9 cellular contexts compared by ENCODE assay signal in the genomic region with DNA sequence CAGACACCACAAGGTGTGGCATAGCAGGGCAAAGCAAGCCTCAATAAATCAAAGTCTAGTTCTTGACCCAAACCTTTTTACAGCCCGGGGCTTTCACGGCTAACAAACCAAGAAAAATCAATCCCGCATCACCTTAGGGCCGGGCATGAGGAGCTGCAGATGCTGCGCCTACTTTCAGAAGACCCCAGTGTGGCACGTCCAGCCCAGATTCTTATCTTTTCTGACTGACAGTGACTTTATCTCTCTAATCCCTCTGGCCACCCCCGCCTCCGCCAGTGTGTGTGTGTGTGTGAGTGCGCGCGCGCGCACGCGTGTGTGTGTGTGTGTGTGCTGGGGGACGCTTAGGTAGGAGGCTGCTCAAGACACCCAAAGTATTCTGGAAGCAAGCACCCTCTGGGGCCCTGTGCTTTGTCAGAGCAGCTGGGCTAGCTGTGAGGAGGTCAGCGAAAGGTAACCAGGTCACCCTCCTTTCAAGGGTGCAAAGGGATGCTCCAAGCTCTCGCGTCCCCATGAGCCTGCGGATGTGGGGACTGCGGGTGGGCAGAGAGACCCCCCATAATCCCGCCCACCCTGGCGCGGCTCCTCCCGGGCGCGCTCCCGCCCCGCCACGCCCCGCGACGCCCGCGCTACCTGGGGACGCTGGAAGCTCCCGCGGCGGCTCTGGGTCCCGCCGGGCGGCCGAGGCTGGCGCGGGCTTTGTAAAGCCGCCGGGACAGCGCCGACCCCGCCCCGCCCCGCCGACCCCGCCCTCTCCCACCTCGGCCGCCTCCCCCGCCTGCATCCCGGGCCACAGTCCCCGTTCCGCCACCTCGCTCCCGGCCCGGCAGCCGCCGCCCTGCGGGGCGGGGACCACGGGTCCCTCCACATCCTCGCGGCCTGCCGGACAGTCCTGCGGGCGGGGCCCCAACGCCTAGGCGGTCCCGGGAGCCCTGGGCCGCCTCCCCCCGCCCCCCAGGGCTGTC. TPM values are rescaled to one million over a fixed set of nuclear protein-coding genes. Genes with fewer than 3 reads are reported as not detected.
A peak's percentile ranks its signal among the peaks of the same experiment; 100 is the strongest.
DNase-seq lines count a peak whose midpoint lies in the region; ATAC-seq and TF ChIP-seq lines count a peak whose summit lies in the region.
"Had no signal": no experiment of that assay in that cellular context is flagged by ENCODE, and none has a peak within 500 bp of the region (broad histone marks: within the 10 kb centered on the region; RNA-seq: fewer than 3 reads in every experiment).

No MANE protein-coding gene starts in this region.

- peak overlapping the region; percentile 87 for H3K4me2 ChIP-seq in neuronal stem cell (ENCODE audit: insufficient read depth, low read length, poor library complexity, severe bottlenecking)

- H3K27ac ChIP-seq in VCaP (peak overlapping the region; percentile 54), gastroesophageal sphincter (peak overlapping the region in 2 of 4 donors; percentile 15 to 68), neuronal stem cell (replicated peaks; ENCODE audit: low read length) (no peak overlapping the region)
- no peak overlapping the region for H3K27ac ChIP-seq in effector memory CD4-positive, alpha-beta T cell (ENCODE audit: insufficient read depth, low read length, poor library complexity, severe bottlenecking)

- WGBS in gastroesophageal sphincter (ENCODE audit: low coverage in 1 of 2), 2 donors: 39 to 52% methylated on average over 6 of the region's 78 CpGs
- no CpG with 5 or more reads among the region's 78 CpGs for WGBS in neuronal stem cell (ENCODE audit: extremely low coverage in 2 of 2, insufficient read length in 2 of 2, insufficient replicate concordance in 1 of 2), 2 donors

- H2BK15ac ChIP-seq in neuronal stem cell (ENCODE audit: low read length): peak overlapping the region; percentile 17

- no peak for TF ChIP-seq POLR2A in gastroesophageal sphincter (IDR thresholded peaks at IDR 0.05)

- H2AFZ ChIP-seq in neuronal stem cell (ENCODE audit: low read length): peak overlapping the region; percentile 92

- no peak overlapping the region for H3K4ac ChIP-seq in neuronal stem cell (ENCODE audit: low read length)

- H4K8ac ChIP-seq in neuronal stem cell (ENCODE audit: low read depth, low read length): no peak overlapping the region

- H3K4me1 ChIP-seq in gastroesophageal sphincter (peaks cover 0 to 12% (median 3%) of the 10 kb centered on the region in 3 donors), neuronal stem cell (ENCODE audit: control insufficient read depth in 2 of 2, insufficient read depth in 1 of 2, low read depth in 1 of 2, low read length in 2 of 2) (peaks cover 0 to 5% of the 10 kb centered on the region in 2 donors)
- H3K4me1 ChIP-seq in effector memory CD4-positive, alpha-beta T cell (ENCODE audit: control insufficient read depth, insufficient read depth, low read length, poor library complexity, severe bottlenecking): no peaks in the 10 kb centered on the region

- H3K14ac ChIP-seq in neuronal stem cell (ENCODE audit: low read length): peak overlapping the region; percentile 90

- TF ChIP-seq CTCF in VCaP (conservative IDR thresholded peaks at IDR 0.05) (no peak), gastroesophageal sphincter (IDR thresholded peaks at IDR 0.05) (no peak)

- no peak overlapping the region for H2BK5ac ChIP-seq in neuronal stem cell (ENCODE audit: low read length)

- no peak overlapping the region for H2BK12ac ChIP-seq in neuronal stem cell (ENCODE audit: low read length)

- H3K23ac ChIP-seq in neuronal stem cell (ENCODE audit: low read depth, low read length, poor library complexity): no peak overlapping the region

- H3K27me3 ChIP-seq in gastroesophageal sphincter (peaks cover 18% of the 10 kb centered on the region), neuronal stem cell (ENCODE audit: control insufficient read depth in 3 of 3, insufficient read depth in 3 of 3, low read depth in 1 of 3, low read length in 3 of 3) (peaks cover 0 to 48% (median 4%) of the 10 kb centered on the region in 3 experiments)
- H3K27me3 ChIP-seq in effector memory CD4-positive, alpha-beta T cell (replicated peaks; ENCODE audit: control insufficient read depth, insufficient read depth, low read length, poor library complexity, severe bottlenecking): no peaks in the 10 kb centered on the region

- peak overlapping the region; percentile 77 for H3K9ac ChIP-seq in neuronal stem cell (ENCODE audit: low read depth, low read length, poor library complexity)

- no peak overlapping the region for H4K91ac ChIP-seq in neuronal stem cell (ENCODE audit: low read depth, low read length, poor library complexity)

- no peaks in the 10 kb centered on the region for H3K79me1 ChIP-seq in neuronal stem cell (ENCODE audit: low read depth, low read length)

- peak overlapping the region; percentile 12 to 59 for H3K4me3 ChIP-seq in gastroesophageal sphincter
- H3K4me3 ChIP-seq in neuronal stem cell (ENCODE audit: low read length in 2 of 2): peak overlapping the region; percentile 51 to 90
- H3K4me3 ChIP-seq in effector memory CD4-positive, alpha-beta T cell (ENCODE audit: insufficient read depth, low read depth, low read length, poor library complexity, severe bottlenecking): no peak overlapping the region

- ATAC-seq in gastroesophageal sphincter (peak; percentile 39), HG03095 (IDR thresholded peaks at IDR 0.05; ENCODE audit: unreplicated experiment) (no peak)

- no peak for TF ChIP-seq EP300 in gastroesophageal sphincter (IDR thresholded peaks at IDR 0.05)

- no peaks in the 10 kb centered on the region for H3K9me3 ChIP-seq in gastroesophageal sphincter
- H3K9me3 ChIP-seq in neuronal stem cell (replicated peaks in 1 of 2; ENCODE audit: control insufficient read depth in 2 of 2, insufficient read depth in 1 of 2, low read depth in 1 of 2, low read length in 2 of 2): no peaks in the 10 kb centered on the region
- H3K9me3 ChIP-seq in effector memory CD4-positive, alpha-beta T cell (ENCODE audit: control insufficient read depth, low read length): no peaks in the 10 kb centered on the region

- H2BK120ac ChIP-seq in neuronal stem cell (ENCODE audit: low read depth, low read length): peak overlapping the region; percentile 47

- DNase-seq in activated T-cell treated with anti-CD3 and anti-CD28 coated beads for 48 hours (ENCODE audit: low read depth): peak; percentile 1
- DNase-seq in activated T-cell treated with anti-CD3 and anti-CD28 coated beads for 4 hours: no peak
- peak; percentile 56 for DNase-seq in neuronal stem cell (ENCODE audit: low spot score)
- no peak for DNase-seq in NOMO-1 treated with DMSO at 0.1 percent for 48 hours (lab: John Stamatoyannopoulos, UW; ENCODE audit: unreplicated experiment)
- no peak for DNase-seq in effector memory CD4-positive, alpha-beta T cell

- H3K36me3 ChIP-seq in gastroesophageal sphincter: no peaks in the 10 kb centered on the region
- no peaks in the 10 kb centered on the region for H3K36me3 ChIP-seq in neuronal stem cell (replicated peaks in 1 of 2; ENCODE audit: control insufficient read depth in 2 of 2, insufficient read depth in 2 of 2, low read length in 2 of 2)
- H3K36me3 ChIP-seq in effector memory CD4-positive, alpha-beta T cell (ENCODE audit: control insufficient read depth, insufficient read depth, low read length): no peaks in the 10 kb centered on the region

- H3K18ac ChIP-seq in neuronal stem cell (ENCODE audit: low read length): peak overlapping the region; percentile 87

- H2AK5ac ChIP-seq in neuronal stem cell (ENCODE audit: low read depth, low read length): no peak overlapping the region

RNA-seq across cellular contexts. Expression of a gene that starts 57.1 kb away (rescaled TPM):
- 10 to 100 TPM; 15.5 to 44.0 (median 25.3) TPM for total RNA-seq in gastroesophageal sphincter
- 16.5 TPM for polyA plus RNA-seq in neuronal stem cell (2013, experiment 1 of 2)
- 15.5 TPM for polyA plus RNA-seq in neuronal stem cell (2013, experiment 2 of 2)
- total RNA-seq: activated CD8-positive, alpha-beta memory T cell treated with anti-CD3 and anti-CD28 coated beads for 36 hours had no signal

Comparison
In these comparisons a context has a peak if more than half of its experiments do, and no peak if none do; other contexts are left out.
1. DNase-seq: peak in activated T-cell treated with anti-CD3 and anti-CD28 coated beads for 48 hours (single experiment) and neuronal stem cell (single experiment); none in activated T-cell treated with anti-CD3 and anti-CD28 coated beads for 4 hours (single experiment), NOMO-1 treated with DMSO at 0.1 percent for 48 hours (single experiment) and effector memory CD4-positive, alpha-beta T cell (0 of 3).